ENCODE assay signal across 6 cellular contexts in the genomic region with DNA sequence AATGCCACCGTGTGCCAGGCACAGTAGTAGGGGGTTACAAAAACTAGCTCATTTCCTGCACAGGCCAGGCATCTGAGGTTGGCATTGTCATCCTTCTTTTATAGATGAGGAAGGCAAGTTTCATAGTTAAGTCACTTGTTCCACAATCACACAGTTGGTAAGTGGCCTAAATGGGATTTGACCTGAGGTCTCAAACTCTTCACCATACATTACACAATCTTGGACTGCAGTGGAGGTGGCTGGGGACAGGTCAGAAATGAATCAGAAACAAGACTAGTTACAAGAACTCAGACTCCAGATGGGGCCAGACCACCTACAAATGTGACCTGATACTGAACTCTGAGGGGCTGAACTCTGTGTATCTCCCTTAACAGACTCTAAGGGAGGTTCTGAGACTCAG. TPM values are rescaled to one million over a fixed set of nuclear protein-coding genes. Genes with fewer than 3 reads are reported as not detected.
"Had no signal": no experiment of that assay in that cellular context is flagged by ENCODE, and none has a peak within 500 bp of the region (broad histone marks: within the 10 kb centered on the region; RNA-seq: fewer than 3 reads in every experiment).

No MANE protein-coding gene starts in this region.

- H3K4me1 Mint-ChIP-seq: GM23338, H9 had no signal

- H3K4me3 Mint-ChIP-seq: GM23338, H9 had no signal

- ATAC-seq: GM23338, K562 had no signal

- H3K9me3 Mint-ChIP-seq: GM23338, H9 had no signal

- DNase-seq: H9, HCEC 1CT, IMR-90 had no signal

- H3K4me3 ChIP-seq: GM23338, K562 had no signal

- H3K27ac Mint-ChIP-seq: GM23338, H9 had no signal

RNA-seq across cellular contexts. Expression of gene CHGB, which starts 10.4 kb away (rescaled TPM):
- total RNA-seq: HT-29, K562 had no signal
